ENCODE assay signal across 10 cellular contexts in the genomic region with DNA sequence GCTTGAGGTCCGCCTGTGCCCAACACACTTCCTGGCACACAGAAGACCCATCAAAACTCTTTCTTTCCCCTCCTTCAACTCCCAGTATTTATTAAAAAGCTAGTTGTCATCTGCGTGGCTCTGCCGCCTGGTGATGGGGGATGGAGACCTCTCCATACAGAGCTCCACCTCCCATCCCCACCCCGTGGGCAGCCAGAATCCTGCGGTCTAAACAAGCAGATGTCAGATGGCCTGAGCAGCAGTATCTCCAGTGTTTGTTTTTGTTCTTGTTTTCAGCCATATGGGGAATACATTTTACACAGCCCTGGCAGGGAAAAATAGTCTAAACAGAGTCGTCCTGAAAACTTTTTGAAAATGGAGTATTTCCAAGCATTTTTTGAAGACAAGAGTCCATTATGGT.
A peak's percentile ranks its signal among the peaks of the same experiment; 100 is the strongest.
DNase-seq lines count a peak whose midpoint lies in the region; ATAC-seq and TF ChIP-seq lines count a peak whose summit lies in the region.
"Had no signal": no experiment of that assay in that cellular context is flagged by ENCODE, and none has a peak within 500 bp of the region (broad histone marks: within the 10 kb centered on the region; RNA-seq: fewer than 3 reads in every experiment).

No MANE protein-coding gene starts in this region.

- peaks cover 4% of the 10 kb centered on the region; the same call in 1 of the 2 replicates for H3F3A ChIP-seq in PC-9 (ENCODE audit: insufficient read depth, low read depth)

- no peak overlapping the region for H3K4me2 ChIP-seq in PC-9

- TF ChIP-seq POLR2A in upper lobe of left lung (IDR thresholded peaks at IDR 0.05) = no peak

- CTCF ChIA-PET in PC-9 (lab: Charles Lee) = no interaction called here

- no peaks in the 10 kb centered on the region for H3K9me2 ChIP-seq in PC-9 (ENCODE audit: insufficient read depth)

- 29 to 47% methylated on average over 6 of the region's 6 CpGs for WGBS in upper lobe of left lung, 2 donors

- no peaks in the 10 kb centered on the region for H3K9me3 Mint-ChIP-seq in activated naive CD4-positive, alpha-beta T cell treated with anti-CD3 and anti-CD28 coated beads, Interleukin-2, amount 50 U/mL, for 72 hours

- TF ChIP-seq CTCF in upper lobe of left lung (IDR thresholded peaks at IDR 0.05) (no peak), PC-9 (conservative IDR thresholded peaks at IDR 0.05) (no peak)

- peak in 1 of 2 donors; percentile 41 for ATAC-seq in upper lobe of left lung (ENCODE audit: low FRiP score in 2 of 2)
- no peak for ATAC-seq in activated naive CD4-positive, alpha-beta T cell treated with anti-CD3 and anti-CD28 coated beads, Interleukin-2, amount 50 U/mL, for 72 hours
- ATAC-seq: HCT116 had no signal

- peaks cover under 1 to 25% (median 8%) of the 10 kb centered on the region in 4 donors for H3K36me3 ChIP-seq in upper lobe of left lung
- no peaks in the 10 kb centered on the region for H3K36me3 ChIP-seq in PC-9 (ENCODE audit: low read depth)

- intact Hi-C loops in PC-9 (cut with micrococcal nuclease; ENCODE audit: unreplicated experiment) = no loop called here

- H3K4me1 ChIP-seq in upper lobe of left lung (peaks cover 63 to 80% (median 69%) of the 10 kb centered on the region in 4 donors), PC-9 (replicated peaks; ENCODE audit: insufficient read depth) (0 out of 2 replicates have a peak, but pooled peaks cover 6% of the 10 kb centered on the region)

- H4K20me1 ChIP-seq in PC-9 (ENCODE audit: insufficient read depth) = 0 out of 2 replicates have a peak, but pooled peaks cover 4% of the 10 kb centered on the region

- H3K9me3 ChIP-seq in upper lobe of left lung = no peaks in the 10 kb centered on the region
- H3K9me3 ChIP-seq in PC-9 (ENCODE audit: insufficient read depth, low read depth) = no peaks in the 10 kb centered on the region

- no peak overlapping the region for H3K27ac Mint-ChIP-seq in activated naive CD4-positive, alpha-beta T cell treated with anti-CD3 and anti-CD28 coated beads, Interleukin-2, amount 50 U/mL, for 72 hours

- POLR2A ChIA-PET in PC-9 (lab: Charles Lee; ENCODE audit: unreplicated experiment) = no interaction called here

- H3K4me3 ChIP-seq in upper lobe of left lung (no peak overlapping the region), PC-9 (no peak overlapping the region)

- H2AFZ ChIP-seq in PC-9 = no peak overlapping the region

- DNase-seq in NCI-H748 (lab: John Stamatoyannopoulos, UW; ENCODE audit: unreplicated experiment) (peak; percentile 41), NCI-H748 treated with DMSO at 0.1 percent for 48 hours (lab: John Stamatoyannopoulos, UW) (no peak), astrocyte of the hippocampus (ENCODE audit: low read depth, low spot score) (peak; percentile 43), left kidney (ENCODE audit: low read depth, low spot score) (peak; percentile 55), upper lobe of left lung (no peak), PC-9 (no peak)
- no peak for DNase-seq in stimulated activated CD4-positive, alpha-beta T cell treated with anti-CD3 and anti-CD28 coated beads, Interleukin-4, amount 100 ng/mL, for 4 hours
- DNase-seq in activated naive CD4-positive, alpha-beta T cell treated with anti-CD3 and anti-CD28 coated beads, Interleukin-2, amount 50 U/mL, for 72 hours (ENCODE audit: low spot score in 2 of 2) = no peak

- no peaks in the 10 kb centered on the region for H3K36me3 Mint-ChIP-seq in activated naive CD4-positive, alpha-beta T cell treated with anti-CD3 and anti-CD28 coated beads, Interleukin-2, amount 50 U/mL, for 72 hours

- H3K27ac ChIP-seq in upper lobe of left lung (peak overlapping the region; percentile 79 to 86 (median 84)), PC-9 (no peak overlapping the region)
- H3K27ac ChIP-seq: C4-2B had no signal

- H3K79me2 ChIP-seq in PC-9 (ENCODE audit: low read depth) = no peaks in the 10 kb centered on the region

- no peaks in the 10 kb centered on the region for H3K27me3 ChIP-seq in upper lobe of left lung
- no peaks in the 10 kb centered on the region for H3K27me3 ChIP-seq in PC-9 (ENCODE audit: insufficient read depth, low read depth)

- BruUV-seq in PC-9 (replicated peaks; lab: Mats Ljungman, UMichigan) = no TSS peak

- TF ChIP-seq EP300 in upper lobe of left lung (IDR thresholded peaks at IDR 0.05) = no peak

Comparison
In these comparisons a context has a peak if more than half of its experiments do, and no peak if none do; other contexts are left out.
1. DNase-seq: peak in NCI-H748 (single experiment), astrocyte of the hippocampus (single experiment) and left kidney (single experiment); none in NCI-H748 treated with DMSO at 0.1 percent for 48 hours (single experiment), upper lobe of left lung (0 of 2), stimulated activated CD4-positive, alpha-beta T cell treated with anti-CD3 and anti-CD28 coated beads, Interleukin-4, amount 100 ng/mL, for 4 hours (0 of 2), PC-9 (0 of 2) and activated naive CD4-positive, alpha-beta T cell treated with anti-CD3 and anti-CD28 coated beads, Interleukin-2, amount 50 U/mL, for 72 hours (0 of 2).